In genomic region chr6:38968702-38969149, GRCh38 we compare ENCODE assay signal across 1 cellular context.
TF ChIP-seq lines count a peak whose summit lies in the region.

No MANE protein-coding gene starts in this region.

TF ChIP-seq in HepG2, 621 proteins besides CTCF, POLR2A, EP300 and RAD21 (continued from another document):
- TF ChIP-seq, protein P1, sequence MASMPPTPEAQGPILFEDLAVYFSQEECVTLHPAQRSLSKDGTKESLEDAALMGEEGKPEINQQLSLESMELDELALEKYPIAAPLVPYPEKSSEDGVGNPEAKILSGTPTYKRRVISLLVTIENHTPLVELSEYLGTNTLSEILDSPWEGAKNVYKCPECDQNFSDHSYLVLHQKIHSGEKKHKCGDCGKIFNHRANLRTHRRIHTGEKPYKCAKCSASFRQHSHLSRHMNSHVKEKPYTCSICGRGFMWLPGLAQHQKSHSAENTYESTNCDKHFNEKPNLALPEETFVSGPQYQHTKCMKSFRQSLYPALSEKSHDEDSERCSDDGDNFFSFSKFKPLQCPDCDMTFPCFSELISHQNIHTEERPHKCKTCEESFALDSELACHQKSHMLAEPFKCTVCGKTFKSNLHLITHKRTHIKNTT (CRISPR knock-in tag; IDR thresholded peaks at IDR 0.05), result no peak
- TF ChIP-seq ZBTB42 (CRISPR knock-in tag; IDR thresholded peaks at IDR 0.05) (no peak), NFE2L2 (IDR thresholded peaks at IDR 0.05; ENCODE audit: low read length) (peak; percentile 48; the same call in 1 of the 2 replicates), MBNL3 (CRISPR knock-in tag; conservative IDR thresholded peaks at IDR 0.05) (no peak), MAFK (conservative IDR thresholded peaks at IDR 0.05 in 1 of 2, IDR thresholded peaks at IDR 0.05 in 1 of 2; ENCODE audit: low read length in 2 of 2) (0 out of 4 replicates have a peak, but pooled peaks of 1 of the 2 experiments have one; percentile 11)
